9 cellular contexts compared by ENCODE assay signal in genomic region chr10:73494213-73494612, GRCh38. TPM values are rescaled to one million over a fixed set of nuclear protein-coding genes. Genes with fewer than 3 reads are reported as not detected.
DNase-seq lines count a peak whose midpoint lies in the region; ATAC-seq and TF ChIP-seq lines count a peak whose summit lies in the region.
"Had no signal": no experiment of that assay in that cellular context is flagged by ENCODE, and none has a peak within 500 bp of the region (broad histone marks: within the 10 kb centered on the region; RNA-seq: fewer than 3 reads in every experiment).

No MANE protein-coding gene starts in this region.

- no peak overlapping the region for H2BK12ac ChIP-seq in neuronal stem cell (ENCODE audit: low read length)

- no peaks in the 10 kb centered on the region for H3K27me3 ChIP-seq in neuronal stem cell (ENCODE audit: control insufficient read depth in 3 of 3, insufficient read depth in 3 of 3, low read depth in 1 of 3, low read length in 3 of 3)

- no peaks in the 10 kb centered on the region for H3K27me3 Mint-ChIP-seq in activated CD4-positive, alpha-beta T cell treated with anti-CD3 and anti-CD28 coated beads for 36 hours
- H3K27me3 Mint-ChIP-seq in WTC11 (ENCODE audit: low read depth) = no peaks in the 10 kb centered on the region

- H4K91ac ChIP-seq in neuronal stem cell (ENCODE audit: low read depth, low read length, poor library complexity) = no peak overlapping the region

- H3K18ac ChIP-seq in neuronal stem cell (ENCODE audit: low read length) = no peak overlapping the region

- peak; percentile 9 for DNase-seq in activated CD4-positive, alpha-beta T cell treated with anti-CD3 and anti-CD28 coated beads for 36 hours
- no peak for DNase-seq in activated CD4-positive, alpha-beta T cell treated with anti-CD3 and anti-CD28 coated beads, Interleukin-2, amount 50 U/mL, for 48 hours
- DNase-seq in WTC11 (ENCODE audit: low spot score) (no peak), foreskin fibroblast (peak in 1 of 2 donors; percentile 6), neuronal stem cell (ENCODE audit: low spot score) (no peak), ureter (ENCODE audit: low spot score) (no peak)
- no peak for DNase-seq in stimulated activated effector memory CD8-positive, alpha-beta T cell treated with anti-CD3 and anti-CD28 coated beads, Interleukin-12 subunit alpha, Interleukin-12 subunit beta, amount 100 ng/mL, for 72 hours (ENCODE audit: low spot score in 2 of 2)
- DNase-seq: Right ventricle myocardium superior had no signal

- no peak overlapping the region for H2BK5ac ChIP-seq in neuronal stem cell (ENCODE audit: low read length)

- H2BK15ac ChIP-seq in neuronal stem cell (ENCODE audit: low read length) = no peak overlapping the region

- peaks cover 14% of the 10 kb centered on the region for H3K36me3 Mint-ChIP-seq in activated CD4-positive, alpha-beta T cell treated with anti-CD3 and anti-CD28 coated beads for 36 hours (ENCODE audit: low read depth)
- peaks cover 3% of the 10 kb centered on the region for H3K36me3 Mint-ChIP-seq in WTC11
- peaks cover 26% of the 10 kb centered on the region for H3K36me3 Mint-ChIP-seq in stimulated activated effector memory CD8-positive, alpha-beta T cell treated with anti-CD3 and anti-CD28 coated beads, Interleukin-12 subunit alpha, Interleukin-12 subunit beta, amount 100 ng/mL, for 72 hours

- H3K4ac ChIP-seq in neuronal stem cell (ENCODE audit: low read length) = no peak overlapping the region

- POLR2A ChIA-PET in activated CD4-positive, alpha-beta T cell treated with anti-CD3 and anti-CD28 coated beads for 36 hours (lab: Charles Lee) = interaction anchor here (0.7 kb wide), 3 partner anchors 27 to 504 kb away, joined by 3 to 6 read pairs (median 5); no protein-coding TSS in a partner anchor
- POLR2A ChIA-PET in WTC11 (lab: Charles Lee) = no interaction called here

- no peak for TF ChIP-seq CTCF in WTC11 (IDR thresholded peaks at IDR 0.05)
- TF ChIP-seq CTCF in foreskin fibroblast (IDR thresholded peaks at IDR 0.05; ENCODE audit: low read depth, low read length) = no peak

- peak overlapping the region; percentile 65 for H3K4me3 Mint-ChIP-seq in activated CD4-positive, alpha-beta T cell treated with anti-CD3 and anti-CD28 coated beads for 36 hours
- H3K4me3 Mint-ChIP-seq in WTC11 = peak overlapping the region; percentile 53
- peak overlapping the region; percentile 78 for H3K4me3 Mint-ChIP-seq in stimulated activated effector memory CD8-positive, alpha-beta T cell treated with anti-CD3 and anti-CD28 coated beads, Interleukin-12 subunit alpha, Interleukin-12 subunit beta, amount 100 ng/mL, for 72 hours

- CTCF ChIA-PET in activated CD4-positive, alpha-beta T cell treated with anti-CD3 and anti-CD28 coated beads for 36 hours (lab: Charles Lee) = interaction anchor here (1.6 kb wide), 1 partner anchor 15 kb away, joined by 6 read pairs; no protein-coding TSS in a partner anchor
- CTCF ChIA-PET in WTC11 (lab: Charles Lee) = no interaction called here

- H3K9ac ChIP-seq in neuronal stem cell (ENCODE audit: low read depth, low read length, poor library complexity) = no peak overlapping the region

- no peak overlapping the region for H3K27ac ChIP-seq in neuronal stem cell (replicated peaks; ENCODE audit: low read length)

- no peak overlapping the region for H4K8ac ChIP-seq in neuronal stem cell (ENCODE audit: low read depth, low read length)

- H2AK5ac ChIP-seq in neuronal stem cell (ENCODE audit: low read depth, low read length) = no peak overlapping the region

- no peak overlapping the region for H2BK120ac ChIP-seq in neuronal stem cell (ENCODE audit: low read depth, low read length)

- H3K4me3 ChIP-seq in foreskin fibroblast (ENCODE audit: low read depth in 1 of 2, low read length in 2 of 2) (peak overlapping the region; percentile 68 to 88), neuronal stem cell (ENCODE audit: low read length in 2 of 2) (peak overlapping the region in 1 of 2 donors; percentile 86)

- no CpG with 5 or more reads among the region's 15 CpGs for WGBS in neuronal stem cell (ENCODE audit: extremely low coverage in 2 of 2, insufficient read length in 2 of 2, insufficient replicate concordance in 1 of 2), 2 donors

- peaks cover 13 to 36% of the 10 kb centered on the region in 2 donors for H3K36me3 ChIP-seq in neuronal stem cell (replicated peaks in 1 of 2; ENCODE audit: control insufficient read depth in 2 of 2, insufficient read depth in 2 of 2, low read length in 2 of 2)

- H3K4me2 ChIP-seq in neuronal stem cell (ENCODE audit: insufficient read depth, low read length, poor library complexity, severe bottlenecking) = no peak overlapping the region

- H2AFZ ChIP-seq in neuronal stem cell (ENCODE audit: low read length) = no peak overlapping the region

- no peaks in the 10 kb centered on the region for H3K9me3 ChIP-seq in neuronal stem cell (replicated peaks in 1 of 2; ENCODE audit: control insufficient read depth in 2 of 2, insufficient read depth in 1 of 2, low read depth in 1 of 2, low read length in 2 of 2)

- no peak overlapping the region for H3K23ac ChIP-seq in neuronal stem cell (ENCODE audit: low read depth, low read length, poor library complexity)

- ATAC-seq in activated CD4-positive, alpha-beta T cell treated with anti-CD3 and anti-CD28 coated beads for 36 hours = no peak
- ATAC-seq in WTC11 = no peak
- ATAC-seq in stimulated activated effector memory CD8-positive, alpha-beta T cell treated with anti-CD3 and anti-CD28 coated beads, Interleukin-12 subunit alpha, Interleukin-12 subunit beta, amount 100 ng/mL, for 72 hours = no peak
- ATAC-seq in HG03135 (IDR thresholded peaks at IDR 0.05; ENCODE audit: unreplicated experiment) = no peak

- H3K14ac ChIP-seq in neuronal stem cell (ENCODE audit: low read length) = no peak overlapping the region

- H3K79me1 ChIP-seq in neuronal stem cell (ENCODE audit: low read depth, low read length) = peaks cover 6% of the 10 kb centered on the region

- H3K4me1 Mint-ChIP-seq in activated CD4-positive, alpha-beta T cell treated with anti-CD3 and anti-CD28 coated beads for 36 hours = peaks cover 50% of the 10 kb centered on the region
- H3K4me1 Mint-ChIP-seq in WTC11 = peaks cover 21% of the 10 kb centered on the region
- peaks cover 44% of the 10 kb centered on the region for H3K4me1 Mint-ChIP-seq in stimulated activated effector memory CD8-positive, alpha-beta T cell treated with anti-CD3 and anti-CD28 coated beads, Interleukin-12 subunit alpha, Interleukin-12 subunit beta, amount 100 ng/mL, for 72 hours

- intact Hi-C loops in activated CD4-positive, alpha-beta T cell treated with anti-CD3 and anti-CD28 coated beads for 36 hours (cut with DNase I, micrococcal nuclease) = loop anchor here (2.0 to 10.0 kb wide), 3 partner anchors 135 to 399 kb away; partner anchors contain the start of genes CFAP70 (in 1 of the 2), MRPS16 (in 1 of the 2) and P4HA1 (in 1 of the 2)

- no peak overlapping the region for H3K27ac Mint-ChIP-seq in activated CD4-positive, alpha-beta T cell treated with anti-CD3 and anti-CD28 coated beads for 36 hours
- no peak overlapping the region for H3K27ac Mint-ChIP-seq in WTC11
- peak overlapping the region; percentile 61 for H3K27ac Mint-ChIP-seq in stimulated activated effector memory CD8-positive, alpha-beta T cell treated with anti-CD3 and anti-CD28 coated beads, Interleukin-12 subunit alpha, Interleukin-12 subunit beta, amount 100 ng/mL, for 72 hours

- H3K4me1 ChIP-seq in neuronal stem cell (ENCODE audit: control insufficient read depth in 2 of 2, insufficient read depth in 1 of 2, low read depth in 1 of 2, low read length in 2 of 2) = peaks cover 0 to 9% of the 10 kb centered on the region in 2 donors

- no peaks in the 10 kb centered on the region for H3K9me3 Mint-ChIP-seq in activated CD4-positive, alpha-beta T cell treated with anti-CD3 and anti-CD28 coated beads for 36 hours (ENCODE audit: low read depth)
- no peaks in the 10 kb centered on the region for H3K9me3 Mint-ChIP-seq in WTC11
- no peaks in the 10 kb centered on the region for H3K9me3 Mint-ChIP-seq in stimulated activated effector memory CD8-positive, alpha-beta T cell treated with anti-CD3 and anti-CD28 coated beads, Interleukin-12 subunit alpha, Interleukin-12 subunit beta, amount 100 ng/mL, for 72 hours

TF ChIP-seq in WTC11, 78 proteins besides CTCF, POLR2A, EP300 and RAD21 (continues in another document):
- TF ChIP-seq ZMAT4 (CRISPR knock-in tag; IDR thresholded peaks at IDR 0.05) = no peak
- TF ChIP-seq, protein P1, sequence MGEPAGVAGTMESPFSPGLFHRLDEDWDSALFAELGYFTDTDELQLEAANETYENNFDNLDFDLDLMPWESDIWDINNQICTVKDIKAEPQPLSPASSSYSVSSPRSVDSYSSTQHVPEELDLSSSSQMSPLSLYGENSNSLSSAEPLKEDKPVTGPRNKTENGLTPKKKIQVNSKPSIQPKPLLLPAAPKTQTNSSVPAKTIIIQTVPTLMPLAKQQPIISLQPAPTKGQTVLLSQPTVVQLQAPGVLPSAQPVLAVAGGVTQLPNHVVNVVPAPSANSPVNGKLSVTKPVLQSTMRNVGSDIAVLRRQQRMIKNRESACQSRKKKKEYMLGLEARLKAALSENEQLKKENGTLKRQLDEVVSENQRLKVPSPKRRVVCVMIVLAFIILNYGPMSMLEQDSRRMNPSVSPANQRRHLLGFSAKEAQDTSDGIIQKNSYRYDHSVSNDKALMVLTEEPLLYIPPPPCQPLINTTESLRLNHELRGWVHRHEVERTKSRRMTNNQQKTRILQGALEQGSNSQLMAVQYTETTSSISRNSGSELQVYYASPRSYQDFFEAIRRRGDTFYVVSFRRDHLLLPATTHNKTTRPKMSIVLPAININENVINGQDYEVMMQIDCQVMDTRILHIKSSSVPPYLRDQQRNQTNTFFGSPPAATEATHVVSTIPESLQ (CRISPR knock-in tag; IDR thresholded peaks at IDR 0.05) = no peak
- no peak for TF ChIP-seq MAX (CRISPR knock-in tag; IDR thresholded peaks at IDR 0.05)

RNA-seq across cellular contexts. Expression of gene PPP3CB, which starts 1.6 kb away (rescaled TPM):
- 10 to 100 TPM; 42.3 to 45.3 TPM for total RNA-seq in activated CD4-positive, alpha-beta T cell treated with anti-CD3 and anti-CD28 coated beads for 36 hours
- total RNA-seq in WTC11 (2021) = 30.0 to 34.4 TPM (median 32.9 TPM) in 3 replicates
- 31.0 TPM for polyA plus RNA-seq in neuronal stem cell (2013, experiment 1 of 2)
- polyA plus RNA-seq in neuronal stem cell (2013, experiment 2 of 2) = 30.9 TPM
- total RNA-seq in ureter = 47.1 TPM
